ENCODE assay signal across 28 cellular contexts in the genomic region with DNA sequence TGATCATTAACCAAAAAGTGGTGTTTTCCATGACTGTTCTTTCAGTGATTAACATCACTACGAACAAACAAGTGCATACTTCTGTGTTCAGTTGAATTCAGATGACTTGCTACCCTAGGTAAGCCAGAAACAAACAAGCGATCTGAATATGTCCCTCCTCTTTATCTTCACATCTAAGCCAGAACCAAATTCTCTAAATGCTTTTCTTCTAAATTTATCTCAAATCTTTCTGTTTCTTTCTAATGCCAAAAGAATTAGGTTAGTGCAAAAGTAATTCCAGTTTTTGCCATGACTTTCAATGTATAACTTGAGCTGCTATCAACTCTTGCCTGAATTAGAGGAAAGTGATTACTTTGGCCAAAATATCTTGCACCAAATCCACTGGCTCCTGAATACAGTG.
"Had no signal": no experiment of that assay in that cellular context is flagged by ENCODE, and none has a peak within 500 bp of the region (broad histone marks: within the 10 kb centered on the region; RNA-seq: fewer than 3 reads in every experiment).

No MANE protein-coding gene starts in this region.

- H3K27ac ChIP-seq: ascending aorta, cardiac muscle cell, VCaP had no signal

- DNase-seq: activated B cell treated with CpG ODN at 0.5 μM for 24 hours; activated CD4-positive, alpha-beta memory T cell treated with anti-CD3 and anti-CD28 coated beads, Interleukin-2, amount 10 ng/mL, durations not matched to agents 7 days and 5 days; activated CD4-positive, alpha-beta T cell treated with anti-CD3 and anti-CD28 coated beads for 4 hours; activated CD4-positive, alpha-beta T cell treated with anti-CD3 and anti-CD28 coated beads, Interleukin-2, amount 10 ng/mL, durations not matched to agents 24 days and 14 days; activated CD4-positive, alpha-beta T cell treated with anti-CD3 and anti-CD28 coated beads, Interleukin-2, amount 50 U/mL, for 48 hours; activated CD4-positive, CD25-positive, alpha-beta regulatory T cell treated with anti-CD3 and anti-CD28 coated beads, Interleukin-2, amount 50 U/mL, for 72 hours; activated CD8-positive, alpha-beta memory T cell treated with anti-CD3 and anti-CD28 coated beads for 24 hours; activated CD8-positive, alpha-beta memory T cell treated with anti-CD3 and anti-CD28 coated beads, Interleukin-2, amount 10 ng/mL, durations not matched to agents 7 days and 5 days; activated CD8-positive, alpha-beta memory T cell treated with anti-CD3 and anti-CD28 coated beads, Interleukin-2, amount 50 U/mL, for 48 hours; activated CD8-positive, alpha-beta T cell treated with anti-CD3 and anti-CD28 coated beads, Interleukin-2, amount 10 ng/mL, durations not matched to agents 7 days and 5 days; activated effector memory CD4-positive, alpha-beta T cell treated with Interleukin-2 at 50 U/mL for 16 hours; activated gamma-delta T cell; activated naive CD4-positive, alpha-beta T cell treated with anti-CD3 and anti-CD28 coated beads, Interleukin-2, amount 10 ng/mL, durations not matched to agents 7 days and 5 days; activated naive CD4-positive, alpha-beta T cell treated with Interleukin-2 at 50 U/mL for 16 hours; activated naive CD8-positive, alpha-beta T cell treated with anti-CD3 and anti-CD28 coated beads, Interleukin-2, amount 10 ng/mL, durations not matched to agents 7 days and 5 days; activated naive CD8-positive, alpha-beta T cell treated with anti-CD3 and anti-CD28 coated beads, Interleukin-2, amount 50 U/mL, for 24 hours; activated T-cell treated with anti-CD3 and anti-CD28 coated beads, Interleukin-2, amount 50 U/mL, for 24 hours; activated T-cell treated with anti-CD3 and anti-CD28 coated beads, Interleukin-2, amount 50 U/mL, for 48 hours; amygdala; anterior cingulate cortex; caudate nucleus; cerebellar nuclear complex; T-helper 1 cell; T-helper 2 cell; T-helper 9 cell had no signal

- H3K9me3 ChIP-seq: ascending aorta had no signal

- ATAC-seq: activated CD8-positive, alpha-beta memory T cell treated with anti-CD3 and anti-CD28 coated beads, Interleukin-2, amount 10 ng/mL, durations not matched to agents 7 days and 5 days; activated CD8-positive, alpha-beta T cell treated with anti-CD3 and anti-CD28 coated beads, Interleukin-2, amount 10 ng/mL, durations not matched to agents 7 days and 5 days; activated naive CD8-positive, alpha-beta T cell treated with anti-CD3 and anti-CD28 coated beads, Interleukin-2, amount 50 U/mL, for 24 hours had no signal

- H3K27me3 ChIP-seq: ascending aorta, cardiac muscle cell had no signal

- H3K4me3 ChIP-seq: ascending aorta, cardiac muscle cell had no signal

- H3K4me1 ChIP-seq: ascending aorta had no signal

- H3K36me3 ChIP-seq: ascending aorta, cardiac muscle cell had no signal
